ENCODE assay signal across 16 cellular contexts in genomic region chr15:78695046-78695671, GRCh38. TPM values are rescaled to one million over a fixed set of nuclear protein-coding genes. Genes with fewer than 3 reads are reported as not detected.
"Had no signal": no experiment of that assay in that cellular context is flagged by ENCODE, and none has a peak within 500 bp of the region (broad histone marks: within the 10 kb centered on the region; RNA-seq: fewer than 3 reads in every experiment).

No MANE protein-coding gene starts in this region.

- H3K4me1 ChIP-seq: colonic mucosa, gastrocnemius medialis, tibial artery had no signal

- DNase-seq: activated CD4-positive, alpha-beta T cell treated with anti-CD3 and anti-CD28 coated beads, Interleukin-2, amount 50 U/mL, for 1 hour; activated T-cell treated with anti-CD3 and anti-CD28 coated beads for 4 hours; colonic mucosa; gastrocnemius medialis; mucosa of descending colon; naive B cell; stimulated activated CD8-positive, alpha-beta memory T cell treated with anti-CD3 and anti-CD28 coated beads, Interleukin-4, amount 100 ng/mL, for 48 hours; stimulated activated naive CD8-positive, alpha-beta T cell treated with anti-CD3 and anti-CD28 coated beads, Interleukin-15, Interleukin-2, amounts not matched to agents 100 U/mL and 50 U/mL, for 24 hours; substantia nigra; T-cell; T1000; tibial artery had no signal

- FAIRE-seq: urothelium cell line had no signal

- H3K27me3 ChIP-seq: colonic mucosa, gastrocnemius medialis had no signal

- H3K36me3 ChIP-seq: colonic mucosa, gastrocnemius medialis, tibial artery had no signal

- H3K4me3 ChIP-seq: colonic mucosa, gastrocnemius medialis, mucosa of descending colon, tibial artery had no signal

- H3K9me3 ChIP-seq: colonic mucosa, gastrocnemius medialis, mucosa of descending colon, tibial artery had no signal

- H3K27ac ChIP-seq: colonic mucosa, gastrocnemius medialis, tibial artery had no signal

- ATAC-seq: activated CD4-positive, CD25-positive, alpha-beta regulatory T cell treated with anti-CD3 and anti-CD28 coated beads, Interleukin-2, amount 50 U/mL, for 24 hours; gastrocnemius medialis; mucosa of descending colon; stimulated activated naive CD8-positive, alpha-beta T cell treated with anti-CD3 and anti-CD28 coated beads, Interleukin-15, Interleukin-2, amounts not matched to agents 100 U/mL and 50 U/mL, for 24 hours; T-cell had no signal

RNA-seq across cellular contexts. Expression of gene CHRNB4, which starts 54.1 kb away (rescaled TPM):
- total RNA-seq: gastrocnemius medialis, left ventricle myocardium superior, omental fat pad, T-cell had no signal
